29 cellular contexts compared by ENCODE assay signal in genomic region chr4:54428940-54429339, GRCh38.
"Had no signal": no experiment of that assay in that cellular context is flagged by ENCODE, and none has a peak within 500 bp of the region (broad histone marks: within the 10 kb centered on the region; RNA-seq: fewer than 3 reads in every experiment).

No MANE protein-coding gene starts in this region.

- ATAC-seq: effector memory CD8-positive, alpha-beta T cell; esophagus mucosa; foreskin keratinocyte; gastrocnemius medialis; gastroesophageal sphincter; heart left ventricle; heart right ventricle had no signal

- H3K9me3 Mint-ChIP-seq: dendritic cell treated with granulocyte-macrophage colony-stimulating factor and Interleukin-4, amounts not matched to agents 40 ng/mL and 50 ng/mL, for 4 days; endodermal cell had no signal

- H3K9me3 ChIP-seq: colonic mucosa, esophagus muscularis mucosa, esophagus squamous epithelium, gastrocnemius medialis, gastroesophageal sphincter, heart left ventricle, heart right ventricle had no signal

- H3K4me1 ChIP-seq: colonic mucosa, esophagus muscularis mucosa, esophagus squamous epithelium, foreskin keratinocyte, gastrocnemius medialis, gastroesophageal sphincter, heart left ventricle, heart right ventricle had no signal

- H3K4me3 ChIP-seq: colonic mucosa, coronary artery, dorsolateral prefrontal cortex, esophagus muscularis mucosa, esophagus squamous epithelium, gastrocnemius medialis, gastroesophageal sphincter, heart left ventricle, heart right ventricle, hepatocyte had no signal

- H3K27me3 ChIP-seq: colonic mucosa, esophagus muscularis mucosa, gastrocnemius medialis, gastroesophageal sphincter had no signal

- H3K27me3 Mint-ChIP-seq: dendritic cell treated with granulocyte-macrophage colony-stimulating factor and Interleukin-4, amounts not matched to agents 40 ng/mL and 50 ng/mL, for 4 days had no signal

- H3K27ac ChIP-seq: colonic mucosa, coronary artery, dorsolateral prefrontal cortex, epithelial cell of prostate, esophagus muscularis mucosa, esophagus squamous epithelium, foreskin keratinocyte, gastrocnemius medialis, gastroesophageal sphincter, heart left ventricle, heart right ventricle, hepatocyte had no signal

- H2AFZ ChIP-seq: hepatocyte had no signal

- H3K4me2 ChIP-seq: hepatocyte had no signal

- DNase-seq: colonic mucosa; cortex of kidney; dermis blood vessel endothelial cell; dorsolateral prefrontal cortex; effector CD4-positive, alpha-beta T cell; effector CD8-positive, alpha-beta T cell; effector memory CD4-positive, alpha-beta T cell; effector memory CD8-positive, alpha-beta T cell; endodermal cell; erythroblast; esophagus squamous epithelium; foreskin fibroblast; foreskin keratinocyte; foreskin melanocyte; gastrocnemius medialis; glutamatergic neuron; head of caudate nucleus; heart left ventricle; heart right ventricle had no signal

- H3K36me3 ChIP-seq: colonic mucosa, esophagus muscularis mucosa, esophagus squamous epithelium, gastrocnemius medialis, gastroesophageal sphincter, heart left ventricle, heart right ventricle had no signal

- H3K4me3 Mint-ChIP-seq: dendritic cell treated with granulocyte-macrophage colony-stimulating factor and Interleukin-4, amounts not matched to agents 40 ng/mL and 50 ng/mL, for 4 days; effector memory CD8-positive, alpha-beta T cell; endodermal cell had no signal

- FAIRE-seq: endometrium, endothelial cell of umbilical vein, frontal cortex had no signal

- H3K27ac Mint-ChIP-seq: dendritic cell treated with granulocyte-macrophage colony-stimulating factor and Interleukin-4, amounts not matched to agents 40 ng/mL and 50 ng/mL, for 4 days; effector memory CD8-positive, alpha-beta T cell; endodermal cell had no signal

- H3K79me2 ChIP-seq: hepatocyte had no signal
